ENCODE assay signal across 25 cellular contexts in the genomic region with DNA sequence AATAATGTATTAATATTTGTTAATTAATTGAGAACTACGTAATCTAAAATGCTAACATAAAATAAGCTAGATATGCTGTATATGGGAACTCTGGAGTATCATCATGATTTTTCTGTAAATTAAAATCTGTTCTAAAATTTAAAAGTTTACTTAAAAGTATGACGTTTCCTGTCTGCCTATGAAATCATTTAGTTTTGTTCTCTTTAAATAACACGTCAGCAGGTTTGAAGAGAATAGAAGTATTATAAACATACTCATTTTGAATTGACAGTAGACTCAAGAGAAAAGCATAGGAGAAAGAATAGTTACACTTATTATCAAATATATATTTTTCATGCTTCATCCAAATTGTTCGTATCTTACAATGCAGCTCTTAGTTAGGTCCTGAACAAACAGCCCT. TPM values are rescaled to one million over a fixed set of nuclear protein-coding genes. Genes with fewer than 3 reads are reported as not detected.
"Had no signal": no experiment of that assay in that cellular context is flagged by ENCODE, and none has a peak within 500 bp of the region (broad histone marks: within the 10 kb centered on the region; RNA-seq: fewer than 3 reads in every experiment).

No MANE protein-coding gene starts in this region.

- H3K27me3 ChIP-seq: neutrophil, pancreas, stomach, thyroid gland, tibial nerve, upper lobe of right lung, uterus had no signal

- FAIRE-seq: pancreas had no signal

- H3K4me3 ChIP-seq: pancreas, psoas muscle, skin epidermis, stomach, thoracic aorta, thyroid gland, tibial nerve, upper lobe of right lung, uterus had no signal

- H3K4me1 ChIP-seq: pancreas, psoas muscle, stomach, thyroid gland, tibial nerve, upper lobe of right lung, uterus had no signal

- H3K9me3 ChIP-seq: neutrophil, pancreas, psoas muscle, stomach, thoracic aorta, thyroid gland, tibial nerve, upper lobe of right lung, uterus had no signal

- ATAC-seq: naive thymus-derived CD8-positive, alpha-beta T cell; natural killer cell treated with Interleukin-12 subunit alpha and Interleukin-12 subunit beta and Interleukin-15 and Interleukin-18, amount 100 ng/mL, for 72 hours; pancreas; psoas muscle; right cardiac atrium; sciatic nerve; stimulated activated effector memory CD8-positive, alpha-beta T cell treated with anti-CD3 and anti-CD28 coated beads, Interleukin-12 subunit alpha, Interleukin-12 subunit beta, amount 100 ng/mL, for 72 hours; stimulated activated naive B cell treated with anti-CD40 and anti-IgM and Interleukin-4, amounts not matched to agents 10 μg/mL and 1 μg/mL and 100 μg/mL, for 72 hours; upper lobe of right lung had no signal

- DNase-seq: naive B cell; naive thymus-derived CD8-positive, alpha-beta T cell; nephron progenitor cell; nucleus accumbens; pancreas; psoas muscle; right cardiac atrium; stimulated activated CD4-positive, alpha-beta T cell treated with anti-CD3 and anti-CD28 coated beads, Interleukin-15, amount 100 ng/mL, for 24 hours; stimulated activated CD4-positive, alpha-beta T cell treated with anti-CD3 and anti-CD28 coated beads, Interleukin-2, amount 100 ng/mL, for 24 hours; stimulated activated CD4-positive, alpha-beta T cell treated with anti-CD3 and anti-CD28 coated beads, Interleukin-2, amount 100 ng/mL, for 48 hours; stimulated activated CD4-positive, alpha-beta T cell treated with anti-CD3 and anti-CD28 coated beads, Interleukin-4, amount 100 ng/mL, for 24 hours; stimulated activated naive B cell treated with anti-CD40 and anti-IgM and Interleukin-4, amounts not matched to agents 10 μg/mL and 1 μg/mL and 100 μg/mL, for 72 hours; stimulated activated naive CD4-positive, alpha-beta T cell treated with Interleukin-2 at 50 U/mL for 16 hours; stomach; thyroid gland; upper lobe of right lung; uterus had no signal

- H3K36me3 ChIP-seq: neutrophil, pancreas, stomach, thoracic aorta, thyroid gland, tibial nerve, upper lobe of right lung, uterus had no signal

- H3K27ac ChIP-seq: neutrophil, pancreas, psoas muscle, skin epidermis, stomach, thoracic aorta, thyroid gland, tibial nerve, upper lobe of right lung, uterus had no signal

RNA-seq across cellular contexts. Expression of gene ZNF804A, which starts 19.1 kb away (rescaled TPM):
- total RNA-seq: naive thymus-derived CD8-positive, alpha-beta T cell; osteocyte; psoas muscle; right cardiac atrium had no signal
- polyA plus RNA-seq: naive thymus-derived CD8-positive, alpha-beta T cell; psoas muscle; right cardiac atrium had no signal
